2 cellular contexts compared by ENCODE assay signal in genomic region chr5:61347088-61347487, GRCh38.
A peak's percentile ranks its signal among the peaks of the same experiment; 100 is the strongest.
TF ChIP-seq lines count a peak whose summit lies in the region.

No MANE protein-coding gene starts in this region.

TF ChIP-seq in IMR-90, 13 proteins besides CTCF, POLR2A, EP300 and RAD21:
- TF ChIP-seq MAFK (IDR thresholded peaks at IDR 0.05; ENCODE audit: low read depth, low read length) (no peak), RCOR1 (IDR thresholded peaks at IDR 0.05; ENCODE audit: insufficient replicate concordance, low read length) (no peak), ELK1 (IDR thresholded peaks at IDR 0.05; ENCODE audit: borderline replicate concordance, low read depth, low read length) (no peak), SMC3 (IDR thresholded peaks at IDR 0.05; ENCODE audit: low read depth, low read length) (no peak), CHD1 (IDR thresholded peaks at IDR 0.05; ENCODE audit: low read depth, low read length) (no peak), CEBPB (IDR thresholded peaks at IDR 0.05; ENCODE audit: low read depth, low read length) (peak; percentile 87), MXI1 (IDR thresholded peaks at IDR 0.05; ENCODE audit: borderline replicate concordance, low read depth, low read length) (no peak), USF2 (IDR thresholded peaks at IDR 0.05; ENCODE audit: low read depth, low read length) (no peak), RFX5 (IDR thresholded peaks at IDR 0.05; ENCODE audit: low read depth, low read length) (0 out of 2 replicates have a peak, but pooled peaks have one; percentile 23), BHLHE40 (IDR thresholded peaks at IDR 0.05; ENCODE audit: low read depth, low read length) (no peak), FOS (IDR thresholded peaks at IDR 0.05; ENCODE audit: low read depth, low read length) (no peak)

TF ChIP-seq in liver, 16 proteins besides CTCF, POLR2A, EP300 and RAD21:
- TF ChIP-seq FOXA2 (IDR thresholded peaks at IDR 0.05) (peak; percentile 59), MAX (IDR thresholded peaks at IDR 0.05) (peak; percentile 68), EGR1 (IDR thresholded peaks at IDR 0.05; ENCODE audit: low read depth in 2 of 2) (peak in 1 of 2 donors; percentile 72), HNF4G (IDR thresholded peaks at IDR 0.05) (peak; percentile 39), ZBTB33 (IDR thresholded peaks at IDR 0.05) (peak; percentile 64), FOXA1 (IDR thresholded peaks at IDR 0.05) (peak; percentile 49), JUND (IDR thresholded peaks at IDR 0.05) (peak in 1 of 2 donors; percentile 81), YY1 (IDR thresholded peaks at IDR 0.05) (peak; percentile 81), ATF3 (IDR thresholded peaks at IDR 0.05) (peak; percentile 93), SP1 (IDR thresholded peaks at IDR 0.05) (peak; percentile 58), REST (IDR thresholded peaks at IDR 0.05) (no peak), TAF1 (conservative IDR thresholded peaks at IDR 0.05) (no peak), GABPA (IDR thresholded peaks at IDR 0.05 in 1 of 2, conservative IDR thresholded peaks at IDR 0.05 in 1 of 2) (peak in 1 of 2 donors; percentile 54), RXRA (IDR thresholded peaks at IDR 0.05) (peak; percentile 80 to 85), HNF4A (conservative IDR thresholded peaks at IDR 0.05) (peak; percentile 73 to 74), NR2F2 (IDR thresholded peaks at IDR 0.05) (no peak)
TF ChIP-seq in liver: peak in this region for 13.
